Comparison of ENCODE assay signal across 22 cellular contexts in genomic region chr4:43066415-43066814, GRCh38.
DNase-seq lines count a peak whose midpoint lies in the region; ATAC-seq and TF ChIP-seq lines count a peak whose summit lies in the region.
"Had no signal": no experiment of that assay in that cellular context is flagged by ENCODE, and none has a peak within 500 bp of the region (broad histone marks: within the 10 kb centered on the region; RNA-seq: fewer than 3 reads in every experiment).

No MANE protein-coding gene starts in this region.

- peaks cover 2% of the 10 kb centered on the region; the same call in 1 of the 2 replicates for H3K4me1 ChIP-seq in PC-3 (ENCODE audit: insufficient read depth, low read length)
- no peaks in the 10 kb centered on the region for H3K4me1 ChIP-seq in mammary epithelial cell (ENCODE audit: insufficient read depth, low read length)
- H3K4me1 ChIP-seq: A549; BE2C; BLaER1 treated with 17β-estradiol and CSF1 and Interleukin-3, amounts not matched to agents 10 nM and 100 nM had no signal

- no peak overlapping the region for H3K4me3 Mint-ChIP-seq in T-cell
- no peak overlapping the region for H3K4me3 Mint-ChIP-seq in CD14-positive monocyte
- H3K4me3 Mint-ChIP-seq: CD4-positive, alpha-beta memory T cell; GM23338; H9 had no signal

- intact Hi-C loops in PC-3 (cut with micrococcal nuclease) (no loop called here), mammary epithelial cell (cut with micrococcal nuclease) (no loop called here), CD14-positive monocyte (cut with micrococcal nuclease) (no loop called here)

- H3K9me3 ChIP-seq in PC-3 (ENCODE audit: low read length) (no peaks in the 10 kb centered on the region), mammary epithelial cell (replicated peaks; ENCODE audit: insufficient read depth, low read length) (no peaks in the 10 kb centered on the region)
- H3K9me3 ChIP-seq: A549; BE2C; BLaER1 treated with 17β-estradiol and CSF1 and Interleukin-3, amounts not matched to agents 10 nM and 100 nM had no signal

- H3K4me3 ChIP-seq in PC-3 (ENCODE audit: low read length) = no peak overlapping the region
- H3K4me3 ChIP-seq in mammary epithelial cell (replicated peaks in 1 of 3; ENCODE audit: insufficient read depth in 1 of 3, low read depth in 2 of 3, low read length in 3 of 3) = no peak overlapping the region
- H3K4me3 ChIP-seq: A549; BLaER1 treated with 17β-estradiol and CSF1 and Interleukin-3, amounts not matched to agents 10 nM and 100 nM; GM23338 had no signal

- H3K36me3 Mint-ChIP-seq in T-cell (no peaks in the 10 kb centered on the region), CD14-positive monocyte (no peaks in the 10 kb centered on the region)
- H3K36me3 Mint-ChIP-seq: CD4-positive, alpha-beta memory T cell had no signal

- H3K4me1 Mint-ChIP-seq in T-cell (no peaks in the 10 kb centered on the region), CD14-positive monocyte (no peaks in the 10 kb centered on the region)
- H3K4me1 Mint-ChIP-seq: CD4-positive, alpha-beta memory T cell had no signal

- H3K27me3 Mint-ChIP-seq in T-cell = no peaks in the 10 kb centered on the region
- H3K27me3 Mint-ChIP-seq in CD14-positive monocyte (ENCODE audit: low read depth in 3 of 3) = no peaks in the 10 kb centered on the region
- H3K27me3 Mint-ChIP-seq: CD4-positive, alpha-beta memory T cell had no signal

- BruUV-seq in PC-3 (replicated peaks; lab: Mats Ljungman, UMichigan) (no TSS peak), mammary epithelial cell (replicated peaks; lab: Mats Ljungman, UMichigan) (no TSS peak)

- H3K27ac ChIP-seq in PC-3 (ENCODE audit: low read length) (no peak overlapping the region), mammary epithelial cell (ENCODE audit: insufficient read depth, low read depth, low read length) (no peak overlapping the region), epithelial cell of prostate (peak overlapping the region; percentile 4)
- H3K27ac ChIP-seq: A549; BLaER1 treated with 17β-estradiol and CSF1 and Interleukin-3, amounts not matched to agents 10 nM and 100 nM had no signal

- H4K20me1 ChIP-seq in PC-3 (ENCODE audit: low read length) (no peaks in the 10 kb centered on the region), mammary epithelial cell (ENCODE audit: insufficient read depth, low read length) (no peaks in the 10 kb centered on the region)
- H4K20me1 ChIP-seq: BLaER1 treated with 17β-estradiol and CSF1 and Interleukin-3, amounts not matched to agents 10 nM and 100 nM had no signal

- no peak overlapping the region for H3K27ac Mint-ChIP-seq in T-cell
- H3K27ac Mint-ChIP-seq in CD14-positive monocyte = no peak overlapping the region
- H3K27ac Mint-ChIP-seq: CD4-positive, alpha-beta memory T cell; GM23338; H9 had no signal

- CTCF ChIA-PET in PC-3 (lab: Charles Lee) (no interaction called here), mammary epithelial cell (lab: Charles Lee; ENCODE audit: low non-redundant PET) (no interaction called here), T-cell (lab: Charles Lee) (no interaction called here)

- dilution Hi-C loops in mammary epithelial cell (cut with HindIII; ENCODE audit: low sequenced_read_pairs) = no loop called here

- no peak for TF ChIP-seq CTCF in PC-3 (conservative IDR thresholded peaks at IDR 0.05; ENCODE audit: low read depth, low read length)
- no peak for TF ChIP-seq CTCF in mammary epithelial cell (conservative IDR thresholded peaks at IDR 0.05 in 1 of 2, IDR thresholded peaks at IDR 0.05 in 1 of 2; ENCODE audit: extremely low read depth in 1 of 2, insufficient read depth in 1 of 2, low read depth in 1 of 2, low read length in 2 of 2)
- TF ChIP-seq CTCF in CD14-positive monocyte (IDR thresholded peaks at IDR 0.05) = no peak

- in situ Hi-C loops in mammary epithelial cell (cut with MboI; ENCODE audit: low sequenced_read_pairs in 2 of 2) = no loop called here

- no peaks in the 10 kb centered on the region for H3K36me3 ChIP-seq in PC-3 (ENCODE audit: low read depth, low read length)
- H3K36me3 ChIP-seq in mammary epithelial cell (ENCODE audit: insufficient read depth, low read length) = no peaks in the 10 kb centered on the region
- H3K36me3 ChIP-seq: BE2C; BLaER1 treated with 17β-estradiol and CSF1 and Interleukin-3, amounts not matched to agents 10 nM and 100 nM had no signal

- H3K9me2 ChIP-seq in PC-3 (replicated peaks; ENCODE audit: low read length) = no peaks in the 10 kb centered on the region

- POLR2A ChIA-PET in PC-3 (lab: Charles Lee; ENCODE audit: unreplicated experiment) = no interaction called here
- POLR2A ChIA-PET in T-cell (lab: Charles Lee) = no interaction called here

- H3K9ac ChIP-seq in PC-3 (ENCODE audit: low read length) = no peak overlapping the region
- H3K9ac ChIP-seq in mammary epithelial cell (ENCODE audit: insufficient read depth, low read length) = no peak overlapping the region
- H3K9ac ChIP-seq: BLaER1 treated with 17β-estradiol and CSF1 and Interleukin-3, amounts not matched to agents 10 nM and 100 nM had no signal

- H2AFZ ChIP-seq in PC-3 (ENCODE audit: low read length) (no peak overlapping the region), mammary epithelial cell (ENCODE audit: low read depth, low read length) (no peak overlapping the region)
- H2AFZ ChIP-seq: GM23338 had no signal

- H3K9me3 Mint-ChIP-seq in T-cell = peaks cover 0 to 4% (median 0%) of the 10 kb centered on the region in 3 donors
- peaks cover 0 to 8% (median 4%) of the 10 kb centered on the region in 7 donors for H3K9me3 Mint-ChIP-seq in CD14-positive monocyte

- H3F3A ChIP-seq in PC-3 (ENCODE audit: low read length, unreplicated experiment) = no peaks in the 10 kb centered on the region

- no peak overlapping the region for H3K4me2 ChIP-seq in PC-3 (ENCODE audit: low read length)
- H3K4me2 ChIP-seq in mammary epithelial cell (ENCODE audit: insufficient read depth, low read depth, low read length) = peak overlapping the region; percentile 19
- H3K4me2 ChIP-seq: A549; BLaER1 treated with 17β-estradiol and CSF1 and Interleukin-3, amounts not matched to agents 10 nM and 100 nM; GM23338 had no signal

- H3K79me2 ChIP-seq in PC-3 (ENCODE audit: low read length) (no peaks in the 10 kb centered on the region), mammary epithelial cell (ENCODE audit: insufficient read depth, low read length) (no peaks in the 10 kb centered on the region)

- DNase-seq in HPDE6-E6E7 (ENCODE audit: extremely low spot score) (peak; percentile 5), PC-3 (peak; percentile 44), mammary epithelial cell (peak; percentile 21), epithelial cell of prostate (ENCODE audit: low read depth, low spot score) (no peak), T-cell (no peak), CD14-positive monocyte (ENCODE audit: low spot score) (no peak), NCI-H2029 (lab: John Stamatoyannopoulos, UW) (no peak)
- DNase-seq: 8988T; ACHN; AML-193; BE2C; Calu3; CD4-positive, alpha-beta memory T cell; COR-L47; DMS53; DMS79 treated with DMSO at 0.1 percent for 48 hours; GF-D8; H9 had no signal

- H3K27me3 ChIP-seq in PC-3 (ENCODE audit: low read length) (no peaks in the 10 kb centered on the region), mammary epithelial cell (ENCODE audit: insufficient read depth, low read length) (no peaks in the 10 kb centered on the region)
- H3K27me3 ChIP-seq: BE2C; BLaER1 treated with 17β-estradiol and CSF1 and Interleukin-3, amounts not matched to agents 10 nM and 100 nM had no signal

- ATAC-seq in PC-3 = peak; percentile 81
- no peak for ATAC-seq in T-cell (replicated peaks in 1 of 4)
- ATAC-seq: A549, GM23338, HCT116 had no signal

Comparison
In these comparisons a context has a peak if more than half of its experiments do, and no peak if none do; other contexts are left out.
1. DNase-seq: peak in HPDE6-E6E7 (single experiment), PC-3 (single experiment) and mammary epithelial cell (single experiment); none in epithelial cell of prostate (single experiment), T-cell (0 of 34), CD14-positive monocyte (single experiment) and NCI-H2029 (single experiment).